In genomic region chr7:55286666-55287065, GRCh38 we compare ENCODE assay signal across 7 cellular contexts.
"Had no signal": no experiment of that assay in that cellular context is flagged by ENCODE, and none has a peak within 500 bp of the region (broad histone marks: within the 10 kb centered on the region; RNA-seq: fewer than 3 reads in every experiment).

No MANE protein-coding gene starts in this region.

- H2AFZ ChIP-seq: GM23248 had no signal

- H3K4me2 ChIP-seq: KMS-11 had no signal

- DNase-seq: GM23248, GOT3, H7, KBM-7 had no signal

- H3K36me3 ChIP-seq: HAP-1 had no signal

- H3K9me3 ChIP-seq: HAP-1 had no signal

- H3K9ac ChIP-seq: GM23248, KMS-11 had no signal

- ATAC-seq: HCT116 had no signal

- H3K4me3 ChIP-seq: GM23248, HAP-1 had no signal

- H3K4me1 ChIP-seq: HAP-1 had no signal

- H3K27ac ChIP-seq: GM23248, KMS-11 had no signal
